Comparison of ENCODE assay signal across 15 cellular contexts in the genomic region with DNA sequence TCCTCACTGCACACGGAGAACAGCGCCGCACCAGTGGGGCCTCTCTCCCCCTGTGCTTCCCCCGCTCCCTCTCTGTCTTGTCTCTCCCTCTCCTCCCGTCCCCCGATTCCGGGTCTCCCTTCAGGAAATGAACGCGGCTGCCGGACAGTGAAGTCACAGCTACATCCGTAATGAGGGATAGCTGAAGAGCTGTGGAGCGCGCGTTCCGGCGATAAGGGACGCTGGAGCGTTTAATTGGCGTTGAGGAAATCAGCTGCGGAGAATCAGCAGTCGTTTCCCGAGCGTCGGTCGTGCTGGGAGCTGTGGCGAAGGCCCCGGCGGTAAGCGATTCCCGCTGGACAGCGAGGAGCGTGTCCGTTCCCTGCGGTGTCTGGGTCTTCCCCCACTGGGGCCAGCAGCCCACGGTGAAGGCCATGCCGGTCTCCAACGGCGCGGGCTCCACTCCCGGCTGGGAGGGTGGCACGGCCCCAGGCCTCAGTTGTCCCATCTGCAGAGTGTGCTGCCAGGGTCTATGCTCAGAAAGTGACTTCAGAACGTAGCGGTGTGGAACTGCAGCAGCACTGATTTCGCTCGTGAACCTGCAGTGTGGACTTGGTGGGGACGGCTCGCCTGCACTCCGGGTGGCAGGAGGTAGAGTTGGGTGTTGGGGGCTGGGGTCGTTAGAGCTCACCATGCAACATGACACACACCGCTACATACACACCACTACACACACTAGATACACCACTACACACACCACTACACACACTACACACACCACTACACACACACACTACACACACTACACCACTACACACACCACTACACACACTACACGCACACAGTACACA. TPM values are rescaled to one million over a fixed set of nuclear protein-coding genes. Genes with fewer than 3 reads are reported as not detected.
DNase-seq lines count a peak whose midpoint lies in the region; ATAC-seq, FAIRE-seq and TF ChIP-seq lines count a peak whose summit lies in the region.
"Had no signal": no experiment of that assay in that cellular context is flagged by ENCODE, and none has a peak within 500 bp of the region (broad histone marks: within the 10 kb centered on the region; RNA-seq: fewer than 3 reads in every experiment).

No MANE protein-coding gene starts in this region.

- no peak for FAIRE-seq in D721Med (lab: Jason Lieb, UNC)

- no peak overlapping the region for H3K9ac ChIP-seq in OCI-LY3 (ENCODE audit: low read length)

- H3K4me3 Mint-ChIP-seq in activated naive CD8-positive, alpha-beta T cell treated with anti-CD3 and anti-CD28 coated beads, Interleukin-2, amount 10 ng/mL, durations not matched to agents 7 days and 5 days, result no peak overlapping the region
- no peak overlapping the region for H3K4me3 Mint-ChIP-seq in activated naive CD8-positive, alpha-beta T cell treated with anti-CD3 and anti-CD28 coated beads, Interleukin-2, amount 50 U/mL, for 24 hours
- H3K4me3 Mint-ChIP-seq in glutamatergic neuron (ENCODE audit: unreplicated experiment), result no peak overlapping the region
- H3K4me3 Mint-ChIP-seq in immature natural killer cell, result no peak overlapping the region
- H3K4me3 Mint-ChIP-seq in T-helper 2 cell treated with Interferon-gamma antibody and Interleukin-4, amounts not matched to agents 5 μg/mL and 100 μg/mL, for 36 hours, result no peak overlapping the region
- H3K4me3 Mint-ChIP-seq: activated naive CD4-positive, alpha-beta T cell treated with anti-CD3 and anti-CD28 coated beads, Interleukin-2, amount 50 U/mL, for 24 hours had no signal

- no peak overlapping the region for H3K27ac Mint-ChIP-seq in activated naive CD8-positive, alpha-beta T cell treated with anti-CD3 and anti-CD28 coated beads, Interleukin-2, amount 10 ng/mL, durations not matched to agents 7 days and 5 days
- no peak overlapping the region for H3K27ac Mint-ChIP-seq in activated naive CD8-positive, alpha-beta T cell treated with anti-CD3 and anti-CD28 coated beads, Interleukin-2, amount 50 U/mL, for 24 hours
- no peak overlapping the region for H3K27ac Mint-ChIP-seq in glutamatergic neuron (ENCODE audit: unreplicated experiment)
- H3K27ac Mint-ChIP-seq in immature natural killer cell, result no peak overlapping the region
- no peak overlapping the region for H3K27ac Mint-ChIP-seq in T-helper 2 cell treated with Interferon-gamma antibody and Interleukin-4, amounts not matched to agents 5 μg/mL and 100 μg/mL, for 36 hours

- ATAC-seq in activated naive CD8-positive, alpha-beta T cell treated with anti-CD3 and anti-CD28 coated beads, Interleukin-2, amount 10 ng/mL, durations not matched to agents 7 days and 5 days (ENCODE audit: low read depth), result peak; percentile 19
- ATAC-seq in activated naive CD8-positive, alpha-beta T cell treated with anti-CD3 and anti-CD28 coated beads, Interleukin-2, amount 50 U/mL, for 24 hours, result no peak

- H3K27me3 Mint-ChIP-seq in activated naive CD8-positive, alpha-beta T cell treated with anti-CD3 and anti-CD28 coated beads, Interleukin-2, amount 10 ng/mL, durations not matched to agents 7 days and 5 days, result no peaks in the 10 kb centered on the region
- no peaks in the 10 kb centered on the region for H3K27me3 Mint-ChIP-seq in activated naive CD8-positive, alpha-beta T cell treated with anti-CD3 and anti-CD28 coated beads, Interleukin-2, amount 50 U/mL, for 24 hours
- no peaks in the 10 kb centered on the region for H3K27me3 Mint-ChIP-seq in glutamatergic neuron (ENCODE audit: unreplicated experiment)
- H3K27me3 Mint-ChIP-seq in immature natural killer cell (ENCODE audit: low read depth in 3 of 3), result peaks cover 0 to 6% (median 0%) of the 10 kb centered on the region in 3 donors
- no peaks in the 10 kb centered on the region for H3K27me3 Mint-ChIP-seq in T-helper 2 cell treated with Interferon-gamma antibody and Interleukin-4, amounts not matched to agents 5 μg/mL and 100 μg/mL, for 36 hours (ENCODE audit: low read depth)
- H3K27me3 Mint-ChIP-seq: activated naive CD4-positive, alpha-beta T cell treated with anti-CD3 and anti-CD28 coated beads, Interleukin-2, amount 50 U/mL, for 24 hours had no signal

- H3K79me2 ChIP-seq in OCI-LY3 (ENCODE audit: low read length), result no peaks in the 10 kb centered on the region

- peaks cover 1% of the 10 kb centered on the region for H3K4me1 Mint-ChIP-seq in activated naive CD8-positive, alpha-beta T cell treated with anti-CD3 and anti-CD28 coated beads, Interleukin-2, amount 10 ng/mL, durations not matched to agents 7 days and 5 days
- H3K4me1 Mint-ChIP-seq in activated naive CD8-positive, alpha-beta T cell treated with anti-CD3 and anti-CD28 coated beads, Interleukin-2, amount 50 U/mL, for 24 hours, result no peaks in the 10 kb centered on the region
- H3K4me1 Mint-ChIP-seq in glutamatergic neuron (ENCODE audit: low read depth, unreplicated experiment), result peaks cover 6% of the 10 kb centered on the region
- peaks cover 0 to 2% of the 10 kb centered on the region in 2 donors for H3K4me1 Mint-ChIP-seq in immature natural killer cell
- H3K4me1 Mint-ChIP-seq in T-helper 2 cell treated with Interferon-gamma antibody and Interleukin-4, amounts not matched to agents 5 μg/mL and 100 μg/mL, for 36 hours (ENCODE audit: low read depth), result no peaks in the 10 kb centered on the region
- H3K4me1 Mint-ChIP-seq: activated naive CD4-positive, alpha-beta T cell treated with anti-CD3 and anti-CD28 coated beads, Interleukin-2, amount 50 U/mL, for 24 hours had no signal

- H3K9me3 ChIP-seq in OCI-LY3 (ENCODE audit: insufficient read depth, low read length) (peaks cover 9% of the 10 kb centered on the region), spleen (no peaks in the 10 kb centered on the region)

- H3K4me3 ChIP-seq in OCI-LY3 (ENCODE audit: low read length) (no peak overlapping the region), spleen (no peak overlapping the region)
- H3K4me3 ChIP-seq: SK-N-MC had no signal

- TF ChIP-seq CTCF in OCI-LY3 (IDR thresholded peaks at IDR 0.05; ENCODE audit: low read depth, low read length) (no peak), glutamatergic neuron (IDR thresholded peaks at IDR 0.05; ENCODE audit: partially characterized antibody, unreplicated experiment) (no peak), spleen (IDR thresholded peaks at IDR 0.05 in 8 of 11, conservative IDR thresholded peaks at IDR 0.05 in 3 of 11) (no peak), D721Med (IDR thresholded peaks at IDR 0.05; ENCODE audit: insufficient read depth, missing control alignments) (no peak)

- peaks cover 25% of the 10 kb centered on the region for H3K36me3 ChIP-seq in OCI-LY3 (replicated peaks; ENCODE audit: low read depth, low read length)
- peaks cover 0 to 26% (median 19%) of the 10 kb centered on the region in 6 donors for H3K36me3 ChIP-seq in spleen

- H3K27me3 ChIP-seq in OCI-LY3 (ENCODE audit: low read depth, low read length), result no peaks in the 10 kb centered on the region
- no peaks in the 10 kb centered on the region for H3K27me3 ChIP-seq in spleen (replicated peaks in 1 of 7)

- H2AFZ ChIP-seq in OCI-LY3 (ENCODE audit: low read depth, low read length), result no peak overlapping the region

- peaks cover 12% of the 10 kb centered on the region for H3K4me1 ChIP-seq in OCI-LY3 (ENCODE audit: low read length)
- peaks cover 7 to 17% (median 12%) of the 10 kb centered on the region in 6 donors for H3K4me1 ChIP-seq in spleen

- 0 out of 2 replicates have a peak overlapping the region, but pooled peaks have one; percentile 84 for H3K4me2 ChIP-seq in OCI-LY3 (ENCODE audit: low read length)

- WGBS in spleen, 5 donors, result 79 to 87% (median 83%) methylated on average over 36 to 51 of the region's 51 CpGs

- H3K9me3 Mint-ChIP-seq in activated naive CD8-positive, alpha-beta T cell treated with anti-CD3 and anti-CD28 coated beads, Interleukin-2, amount 10 ng/mL, durations not matched to agents 7 days and 5 days, result no peaks in the 10 kb centered on the region
- no peaks in the 10 kb centered on the region for H3K9me3 Mint-ChIP-seq in activated naive CD8-positive, alpha-beta T cell treated with anti-CD3 and anti-CD28 coated beads, Interleukin-2, amount 50 U/mL, for 24 hours
- H3K9me3 Mint-ChIP-seq in glutamatergic neuron (ENCODE audit: unreplicated experiment) (no peaks in the 10 kb centered on the region), immature natural killer cell (no peaks in the 10 kb centered on the region)
- H3K9me3 Mint-ChIP-seq in T-helper 2 cell treated with Interferon-gamma antibody and Interleukin-4, amounts not matched to agents 5 μg/mL and 100 μg/mL, for 36 hours, result no peaks in the 10 kb centered on the region
- H3K9me3 Mint-ChIP-seq: activated naive CD4-positive, alpha-beta T cell treated with anti-CD3 and anti-CD28 coated beads, Interleukin-2, amount 50 U/mL, for 24 hours had no signal

- intact Hi-C loops in spleen (cut with DNase I; ENCODE audit: low total_unique reads), result loop anchor here (10.0 kb wide), 2 partner anchors 260 to 460 kb away; partner anchors contain the start of genes LRCOL1 and P2RX2

- H3K27ac ChIP-seq in OCI-LY3 (ENCODE audit: low read length), result no peak overlapping the region
- no peak overlapping the region for H3K27ac ChIP-seq in spleen
- H3K27ac ChIP-seq: SK-N-MC had no signal

- no peaks in the 10 kb centered on the region for H3K36me3 Mint-ChIP-seq in activated naive CD8-positive, alpha-beta T cell treated with anti-CD3 and anti-CD28 coated beads, Interleukin-2, amount 10 ng/mL, durations not matched to agents 7 days and 5 days
- H3K36me3 Mint-ChIP-seq in activated naive CD8-positive, alpha-beta T cell treated with anti-CD3 and anti-CD28 coated beads, Interleukin-2, amount 50 U/mL, for 24 hours (ENCODE audit: low read depth), result no peaks in the 10 kb centered on the region
- H3K36me3 Mint-ChIP-seq in glutamatergic neuron (ENCODE audit: unreplicated experiment), result no peaks in the 10 kb centered on the region
- no peaks in the 10 kb centered on the region for H3K36me3 Mint-ChIP-seq in immature natural killer cell
- no peaks in the 10 kb centered on the region for H3K36me3 Mint-ChIP-seq in T-helper 2 cell treated with Interferon-gamma antibody and Interleukin-4, amounts not matched to agents 5 μg/mL and 100 μg/mL, for 36 hours (ENCODE audit: low read depth)
- H3K36me3 Mint-ChIP-seq: activated naive CD4-positive, alpha-beta T cell treated with anti-CD3 and anti-CD28 coated beads, Interleukin-2, amount 50 U/mL, for 24 hours had no signal

- DNase-seq in activated naive CD8-positive, alpha-beta T cell treated with anti-CD3 and anti-CD28 coated beads, Interleukin-2, amount 10 ng/mL, durations not matched to agents 7 days and 5 days, result peak; percentile 37
- no peak for DNase-seq in activated naive CD8-positive, alpha-beta T cell treated with anti-CD3 and anti-CD28 coated beads, Interleukin-2, amount 50 U/mL, for 24 hours
- DNase-seq in glutamatergic neuron, result peak; percentile 54
- peak; percentile 76 for DNase-seq in spleen
- DNase-seq in D721Med (ENCODE audit: insufficient read length, low spot score), result no peak
- DNase-seq in immature natural killer cell, result no peak
- no peak for DNase-seq in T-helper 2 cell treated with Interferon-gamma antibody and Interleukin-4, amounts not matched to agents 5 μg/mL and 100 μg/mL, for 36 hours (ENCODE audit: low spot score)
- DNase-seq: DMS79 treated with DMSO at 0.1 percent for 48 hours; foreskin melanocyte; H7; NCI-H1048; stimulated activated naive CD4-positive, alpha-beta T cell treated with Interleukin-2 at 50 U/mL for 16 hours had no signal

- peaks cover 8% of the 10 kb centered on the region; the same call in 1 of the 2 replicates for H4K20me1 ChIP-seq in OCI-LY3 (ENCODE audit: insufficient read depth, low read length)

- POLR2A ChIA-PET in activated naive CD8-positive, alpha-beta T cell treated with anti-CD3 and anti-CD28 coated beads, Interleukin-2, amount 10 ng/mL, durations not matched to agents 7 days and 5 days (lab: Charles Lee), result interaction anchor here (1.5 kb wide), 1 partner anchor 32 kb away, joined by 3 read pairs; no protein-coding TSS in a partner anchor

- no peak for TF ChIP-seq POLR2A in spleen (IDR thresholded peaks at IDR 0.05)

RNA-seq across cellular contexts. Expression of gene NOC4L, which starts 10.9 kb away (rescaled TPM):
- total RNA-seq in activated naive CD8-positive, alpha-beta T cell treated with anti-CD3 and anti-CD28 coated beads, Interleukin-2, amount 10 ng/mL, durations not matched to agents 7 days and 5 days, result 10 to 100 TPM; 29.3 to 29.4 TPM
- total RNA-seq in glutamatergic neuron (ENCODE audit: unreplicated experiment), result 17.8 TPM
- 10 to 100 TPM in 6 of 7 donors, 1 to 10 TPM in 1; 8.3 to 18.7 (median 14.6) TPM for total RNA-seq in spleen
- polyA plus RNA-seq in spleen, result 10 to 100 TPM; 25.2 to 38.6 (median 33.1) TPM
- 10 to 100 TPM; 16.4 to 28.5 (median 17.2) TPM for polyA plus RNA-seq in immature natural killer cell

RNA-seq across cellular contexts. Expression of gene DDX51, which starts 11.0 kb away (rescaled TPM):
- 10 to 100 TPM; 31.9 to 33.5 TPM for total RNA-seq in activated naive CD8-positive, alpha-beta T cell treated with anti-CD3 and anti-CD28 coated beads, Interleukin-2, amount 10 ng/mL, durations not matched to agents 7 days and 5 days
- 24.9 TPM for total RNA-seq in glutamatergic neuron (ENCODE audit: unreplicated experiment)
- 10 to 100 TPM; 17.8 to 31.6 (median 19.4) TPM for total RNA-seq in spleen
- polyA plus RNA-seq in spleen, result 10 to 100 TPM; 16.9 to 36.0 (median 19.5) TPM
- polyA plus RNA-seq in immature natural killer cell, result 1 to 10 TPM; 2.9 to 6.3 (median 5.0) TPM

Comparison
In these comparisons a context has a peak if more than half of its experiments do, and no peak if none do; other contexts are left out.
1. DNase-seq: peak in activated naive CD8-positive, alpha-beta T cell treated with anti-CD3 and anti-CD28 coated beads, Interleukin-2, amount 10 ng/mL, durations not matched to agents 7 days and 5 days (single experiment), glutamatergic neuron (single experiment) and spleen (single experiment); none in activated naive CD8-positive, alpha-beta T cell treated with anti-CD3 and anti-CD28 coated beads, Interleukin-2, amount 50 U/mL, for 24 hours (single experiment), D721Med (single experiment), immature natural killer cell (0 of 3) and T-helper 2 cell treated with Interferon-gamma antibody and Interleukin-4, amounts not matched to agents 5 μg/mL and 100 μg/mL, for 36 hours (single experiment).